15 cellular contexts compared by ENCODE assay signal in the genomic region with DNA sequence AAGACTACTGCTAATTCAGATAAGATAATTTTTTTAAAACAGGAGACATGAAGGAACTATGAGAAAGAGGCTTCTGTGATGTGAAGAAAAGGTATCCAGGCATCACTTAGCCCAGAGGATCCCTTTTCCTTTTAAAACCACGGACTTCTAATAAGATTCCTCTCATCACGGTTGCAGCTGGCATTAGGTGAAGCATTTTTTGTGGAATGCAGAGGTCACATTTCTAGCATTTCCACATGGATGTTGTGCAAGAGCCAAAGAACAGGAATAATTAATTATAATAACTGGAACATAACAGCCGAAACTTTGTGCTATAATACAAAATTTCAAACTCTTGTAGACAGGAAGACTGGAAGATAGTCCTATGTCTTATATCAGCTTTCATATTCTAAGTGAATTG.
DNase-seq lines count a peak whose midpoint lies in the region; ATAC-seq and TF ChIP-seq lines count a peak whose summit lies in the region.
"Had no signal": no experiment of that assay in that cellular context is flagged by ENCODE, and none has a peak within 500 bp of the region (broad histone marks: within the 10 kb centered on the region; RNA-seq: fewer than 3 reads in every experiment).

No MANE protein-coding gene starts in this region.

- H3K9me3 ChIP-seq in adipocyte (ENCODE audit: control insufficient read depth, low read length): no peaks in the 10 kb centered on the region
- H3K9me3 ChIP-seq: A549, SJSA1 had no signal

- H3K4me1 ChIP-seq in adipocyte (ENCODE audit: control insufficient read depth, insufficient read depth, low read length): no peaks in the 10 kb centered on the region
- H3K4me1 ChIP-seq: A549, SJSA1 had no signal

- H3K36me3 ChIP-seq in adipocyte (ENCODE audit: control insufficient read depth, insufficient read depth, low read length, severe bottlenecking): no peaks in the 10 kb centered on the region
- H3K36me3 ChIP-seq: SJSA1 had no signal

- H3K9ac ChIP-seq in adipocyte (ENCODE audit: low read length): no peak overlapping the region

- TF ChIP-seq CTCF in epithelial cell of esophagus (IDR thresholded peaks at IDR 0.05; ENCODE audit: insufficient read depth, low read depth, low read length, missing control alignments) (no peak), GM13976 (IDR thresholded peaks at IDR 0.05; ENCODE audit: borderline replicate concordance, control extremely low read depth, extremely low read depth, insufficient read depth, missing control alignments) (no peak)

- H3K4me3 ChIP-seq in adipocyte (ENCODE audit: low read length) (no peak overlapping the region), epithelial cell of esophagus (ENCODE audit: low read length) (no peak overlapping the region)
- H3K4me3 ChIP-seq: A549, SJSA1 had no signal

- ATAC-seq in HG02588 (IDR thresholded peaks at IDR 0.05; ENCODE audit: unreplicated experiment): no peak
- ATAC-seq: A549 had no signal

- DNase-seq in EL: peak; percentile 3
- peak; percentile 45 for DNase-seq in adipocyte (ENCODE audit: low read depth)
- peak; percentile 17 for DNase-seq in epithelial cell of esophagus (ENCODE audit: low read depth)
- DNase-seq in iris pigment epithelial cell (ENCODE audit: low read depth): peak; percentile 29
- DNase-seq in anterior cingulate cortex (lab: John Stamatoyannopoulos, UW): no peak
- DNase-seq in SW480 (ENCODE audit: low spot score): no peak
- DNase-seq in GM13976 (ENCODE audit: low spot score): no peak
- DNase-seq: DMS153, H7, NCI-H1417 treated with DMSO at 0.1 percent for 48 hours, NCI-H1930, NCI-H446 had no signal

- no peaks in the 10 kb centered on the region for H3K27me3 ChIP-seq in adipocyte (replicated peaks; ENCODE audit: control insufficient read depth, insufficient read depth, low read length)
- H3K27me3 ChIP-seq: SJSA1 had no signal

- in situ Hi-C loops in GM13976 (cut with MboI; ENCODE audit: low sequenced_read_pairs, unreplicated experiment): no loop called here

Comparison
In these comparisons a context has a peak if more than half of its experiments do, and no peak if none do; other contexts are left out.
1. DNase-seq: peak in EL (single experiment), adipocyte (single experiment), epithelial cell of esophagus (single experiment) and iris pigment epithelial cell (single experiment); none in anterior cingulate cortex (0 of 58), SW480 (single experiment) and GM13976 (single experiment).